In the genomic region with DNA sequence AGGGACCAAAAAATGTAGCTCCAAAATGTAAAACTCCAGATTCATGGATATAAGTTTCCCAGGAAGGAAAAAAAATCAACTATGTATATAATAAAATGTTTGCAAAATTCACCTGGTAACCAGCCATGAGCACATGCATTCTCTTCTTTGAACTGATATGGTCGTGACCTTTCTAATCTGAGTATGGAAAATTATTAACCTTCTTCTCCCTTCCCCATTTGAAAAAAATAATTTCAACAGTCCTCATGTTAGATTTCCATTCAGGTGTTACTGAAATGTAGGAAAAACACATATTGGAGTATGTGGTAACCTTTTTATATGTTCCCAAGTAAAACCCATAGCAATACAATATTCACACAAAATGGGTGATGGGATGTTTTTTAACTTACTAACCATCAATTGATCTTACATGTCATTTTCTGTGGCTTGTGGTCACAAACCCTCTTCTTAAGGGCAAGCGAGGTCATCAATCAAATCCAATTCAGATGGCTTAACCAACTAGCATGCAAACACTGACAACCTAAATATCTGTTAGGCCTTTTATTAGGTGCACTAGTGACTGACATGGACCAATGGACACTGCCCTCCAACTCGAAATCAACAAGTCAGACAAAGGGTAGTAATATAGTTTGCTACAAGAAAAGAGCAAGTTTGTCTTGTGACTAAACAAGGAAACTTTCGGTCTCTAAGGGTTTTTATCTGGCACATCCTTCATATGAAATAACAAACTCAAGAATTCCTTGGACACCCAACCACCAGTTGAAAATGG, we compare ENCODE assay signal across 13 cellular contexts.
DNase-seq lines count a peak whose midpoint lies in the region; ATAC-seq and TF ChIP-seq lines count a peak whose summit lies in the region.
"Had no signal": no experiment of that assay in that cellular context is flagged by ENCODE, and none has a peak within 500 bp of the region (broad histone marks: within the 10 kb centered on the region; RNA-seq: fewer than 3 reads in every experiment).

No MANE protein-coding gene starts in this region.

- no peaks in the 10 kb centered on the region for H3K27me3 Mint-ChIP-seq in activated CD8-positive, alpha-beta memory T cell treated with anti-CD3 and anti-CD28 coated beads, Interleukin-2, amount 10 ng/mL, durations not matched to agents 7 days and 5 days
- no peaks in the 10 kb centered on the region for H3K27me3 Mint-ChIP-seq in stimulated activated memory B cell treated with anti-CD40 and anti-IgM and Interleukin-4, amounts not matched to agents 10 μg/mL and 1 μg/mL and 100 μg/mL, for 72 hours
- H3K27me3 Mint-ChIP-seq: activated naive CD4-positive, alpha-beta T cell treated with anti-CD3 and anti-CD28 coated beads, Interleukin-2, amount 10 ng/mL, durations not matched to agents 7 days and 5 days had no signal

- peaks cover 52% of the 10 kb centered on the region for H3K4me1 Mint-ChIP-seq in activated CD8-positive, alpha-beta memory T cell treated with anti-CD3 and anti-CD28 coated beads, Interleukin-2, amount 10 ng/mL, durations not matched to agents 7 days and 5 days
- peaks cover 46% of the 10 kb centered on the region for H3K4me1 Mint-ChIP-seq in stimulated activated memory B cell treated with anti-CD40 and anti-IgM and Interleukin-4, amounts not matched to agents 10 μg/mL and 1 μg/mL and 100 μg/mL, for 72 hours

- peak overlapping the region; percentile 70 for H3K4me2 ChIP-seq in KMS-11

- intact Hi-C loops in body of pancreas (cut with DNase I) = no loop called here

- no peak for TF ChIP-seq CTCF in KMS-11 (conservative IDR thresholded peaks at IDR 0.05; ENCODE audit: low read depth, low read length)
- no peak for TF ChIP-seq CTCF in body of pancreas (IDR thresholded peaks at IDR 0.05)
- no peak for TF ChIP-seq CTCF in RWPE1 (conservative IDR thresholded peaks at IDR 0.05; ENCODE audit: low read depth)

- H3K36me3 ChIP-seq in KMS-11 (ENCODE audit: insufficient read depth) (no peaks in the 10 kb centered on the region), body of pancreas (replicated peaks in 1 of 2; ENCODE audit: insufficient read depth in 1 of 2, low read depth in 2 of 2) (no peaks in the 10 kb centered on the region)
- H3K36me3 ChIP-seq: vagina had no signal

- H4K20me1 ChIP-seq in KMS-11 (ENCODE audit: insufficient read depth) = no peaks in the 10 kb centered on the region

- no peak overlapping the region for H3K27ac ChIP-seq in KMS-11
- H3K27ac ChIP-seq in body of pancreas = peak overlapping the region in 1 of 4 donors; percentile 14
- H3K27ac ChIP-seq in RWPE1 = no peak overlapping the region
- H3K27ac ChIP-seq: vagina had no signal

- 53 to 60% methylated on average over 4 of the region's 4 CpGs for WGBS in body of pancreas, 2 donors

- TF ChIP-seq POLR2A in body of pancreas (IDR thresholded peaks at IDR 0.05) = no peak

- no peaks in the 10 kb centered on the region for H3K9me3 Mint-ChIP-seq in activated CD8-positive, alpha-beta memory T cell treated with anti-CD3 and anti-CD28 coated beads, Interleukin-2, amount 10 ng/mL, durations not matched to agents 7 days and 5 days (ENCODE audit: low read depth)
- H3K9me3 Mint-ChIP-seq in stimulated activated memory B cell treated with anti-CD40 and anti-IgM and Interleukin-4, amounts not matched to agents 10 μg/mL and 1 μg/mL and 100 μg/mL, for 72 hours = no peaks in the 10 kb centered on the region
- H3K9me3 Mint-ChIP-seq: activated naive CD4-positive, alpha-beta T cell treated with anti-CD3 and anti-CD28 coated beads, Interleukin-2, amount 10 ng/mL, durations not matched to agents 7 days and 5 days had no signal

- POLR2A ChIA-PET in RWPE1 (lab: Yijun Ruan, JAX; ENCODE audit: low non-redundant PET) = no interaction called here

- H3K27me3 ChIP-seq in KMS-11 (ENCODE audit: insufficient read depth, low read depth) = no peaks in the 10 kb centered on the region
- H3K27me3 ChIP-seq in body of pancreas = no peaks in the 10 kb centered on the region
- H3K27me3 ChIP-seq: vagina had no signal

- ATAC-seq in activated CD8-positive, alpha-beta memory T cell treated with anti-CD3 and anti-CD28 coated beads, Interleukin-2, amount 10 ng/mL, durations not matched to agents 7 days and 5 days = no peak
- ATAC-seq in body of pancreas (peak; percentile 48), GM18873 (IDR thresholded peaks at IDR 0.05; ENCODE audit: low FRiP score, unreplicated experiment) (no peak)
- no peak for ATAC-seq in stimulated activated memory B cell treated with anti-CD40 and anti-IgM and Interleukin-4, amounts not matched to agents 10 μg/mL and 1 μg/mL and 100 μg/mL, for 72 hours

- no peak overlapping the region for H3K4me3 Mint-ChIP-seq in activated CD8-positive, alpha-beta memory T cell treated with anti-CD3 and anti-CD28 coated beads, Interleukin-2, amount 10 ng/mL, durations not matched to agents 7 days and 5 days
- no peak overlapping the region for H3K4me3 Mint-ChIP-seq in stimulated activated memory B cell treated with anti-CD40 and anti-IgM and Interleukin-4, amounts not matched to agents 10 μg/mL and 1 μg/mL and 100 μg/mL, for 72 hours
- H3K4me3 Mint-ChIP-seq: activated naive CD4-positive, alpha-beta T cell treated with anti-CD3 and anti-CD28 coated beads, Interleukin-2, amount 10 ng/mL, durations not matched to agents 7 days and 5 days had no signal

- no peak overlapping the region for H2AFZ ChIP-seq in KMS-11 (ENCODE audit: low read depth)

- H3K4me1 ChIP-seq in KMS-11 (ENCODE audit: low read depth, poor library complexity, severe bottlenecking) = peaks cover 68% of the 10 kb centered on the region
- H3K4me1 ChIP-seq in body of pancreas = peaks cover 14% of the 10 kb centered on the region

- CTCF ChIA-PET in activated CD8-positive, alpha-beta memory T cell treated with anti-CD3 and anti-CD28 coated beads, Interleukin-2, amount 10 ng/mL, durations not matched to agents 7 days and 5 days (lab: Charles Lee) = interaction anchor here (0.9 kb wide), 1 partner anchor 51 kb away, joined by 3 read pairs; no protein-coding TSS in a partner anchor
- CTCF ChIA-PET in RWPE1 (lab: Yijun Ruan, JAX) = no interaction called here

- peaks cover 40% of the 10 kb centered on the region for H3K36me3 Mint-ChIP-seq in activated CD8-positive, alpha-beta memory T cell treated with anti-CD3 and anti-CD28 coated beads, Interleukin-2, amount 10 ng/mL, durations not matched to agents 7 days and 5 days
- peaks cover 23% of the 10 kb centered on the region for H3K36me3 Mint-ChIP-seq in stimulated activated memory B cell treated with anti-CD40 and anti-IgM and Interleukin-4, amounts not matched to agents 10 μg/mL and 1 μg/mL and 100 μg/mL, for 72 hours

- no peak overlapping the region for H3K4me3 ChIP-seq in KMS-11 (IDR thresholded peaks at IDR 0.05; ENCODE audit: insufficient read depth, low read depth, low read length)
- H3K4me3 ChIP-seq in body of pancreas = no peak overlapping the region
- H3K4me3 ChIP-seq: vagina had no signal

- H3K9me3 ChIP-seq in body of pancreas = no peaks in the 10 kb centered on the region
- H3K9me3 ChIP-seq: vagina had no signal

- H3K79me2 ChIP-seq in KMS-11 (ENCODE audit: insufficient read depth, low read depth) = no peaks in the 10 kb centered on the region

- DNase-seq in activated CD8-positive, alpha-beta memory T cell treated with anti-CD3 and anti-CD28 coated beads, Interleukin-2, amount 10 ng/mL, durations not matched to agents 7 days and 5 days = peak; percentile 48
- DNase-seq in activated CD8-positive, alpha-beta memory T cell treated with anti-CD3 and anti-CD28 coated beads, Interleukin-2, amount 50 U/mL, for 48 hours = no peak
- no peak for DNase-seq in body of pancreas
- DNase-seq in AG20443 (ENCODE audit: low spot score) = no peak
- no peak for DNase-seq in RWPE1 (ENCODE audit: low spot score)
- DNase-seq: activated naive CD4-positive, alpha-beta T cell treated with anti-CD3 and anti-CD28 coated beads, Interleukin-2, amount 10 ng/mL, durations not matched to agents 7 days and 5 days; AML-193; NCI-H69; nucleus accumbens had no signal

- H3K9ac ChIP-seq in KMS-11 = no peak overlapping the region

- no peak overlapping the region for H3K27ac Mint-ChIP-seq in activated CD8-positive, alpha-beta memory T cell treated with anti-CD3 and anti-CD28 coated beads, Interleukin-2, amount 10 ng/mL, durations not matched to agents 7 days and 5 days
- H3K27ac Mint-ChIP-seq in stimulated activated memory B cell treated with anti-CD40 and anti-IgM and Interleukin-4, amounts not matched to agents 10 μg/mL and 1 μg/mL and 100 μg/mL, for 72 hours = peak overlapping the region; percentile 41
- H3K27ac Mint-ChIP-seq: activated naive CD4-positive, alpha-beta T cell treated with anti-CD3 and anti-CD28 coated beads, Interleukin-2, amount 10 ng/mL, durations not matched to agents 7 days and 5 days had no signal
